ENCODE assay signal across 24 cellular contexts in genomic region chr7:2516194-2516555, GRCh38. TPM values are rescaled to one million over a fixed set of nuclear protein-coding genes. Genes with fewer than 3 reads are reported as not detected.
DNase-seq lines count a peak whose midpoint lies in the region; FAIRE-seq and TF ChIP-seq lines count a peak whose summit lies in the region.
"Had no signal": no experiment of that assay in that cellular context is flagged by ENCODE, and none has a peak within 500 bp of the region (broad histone marks: within the 10 kb centered on the region; RNA-seq: fewer than 3 reads in every experiment).

No MANE protein-coding gene starts in this region.

- H3K9me3 ChIP-seq in astrocyte (ENCODE audit: insufficient read depth, low read depth, low read length) (peaks cover 4% of the 10 kb centered on the region), mesenchymal stem cell (ENCODE audit: control insufficient read depth, low read length) (no peaks in the 10 kb centered on the region), sigmoid colon (no peaks in the 10 kb centered on the region), Caco-2 (no peaks in the 10 kb centered on the region)
- H3K9me3 ChIP-seq: adrenal gland, left lung, psoas muscle had no signal

- H3K4me3 ChIP-seq in astrocyte (ENCODE audit: insufficient read depth, low read depth, low read length) (no peak overlapping the region), mesenchymal stem cell (ENCODE audit: insufficient read depth in 1 of 2, low read depth in 1 of 2, low read length in 2 of 2) (no peak overlapping the region), sigmoid colon (no peak overlapping the region), Caco-2 (ENCODE audit: low read depth, low read length) (no peak overlapping the region)
- H3K4me3 ChIP-seq: adrenal gland, dorsolateral prefrontal cortex, left lung, psoas muscle had no signal

- H4K8ac ChIP-seq in mesenchymal stem cell (ENCODE audit: low read length): no peak overlapping the region

- H2BK12ac ChIP-seq in mesenchymal stem cell (ENCODE audit: low read length in 2 of 2): peak overlapping the region in 1 of 2 experiments; percentile 0

- peaks cover 14% of the 10 kb centered on the region for H3K4me1 Mint-ChIP-seq in astrocyte (ENCODE audit: low read depth, unreplicated experiment)
- H3K4me1 Mint-ChIP-seq in Caco-2 (ENCODE audit: low read depth, unreplicated experiment): no peaks in the 10 kb centered on the region

- no peak for TF ChIP-seq POLR2A in sigmoid colon (IDR thresholded peaks at IDR 0.05)

- H3K36me3 ChIP-seq in astrocyte (ENCODE audit: insufficient read depth, low read length): no peaks in the 10 kb centered on the region
- H3K36me3 ChIP-seq in mesenchymal stem cell (ENCODE audit: control insufficient read depth in 1 of 2, insufficient read depth in 2 of 2, low read depth in 1 of 2, low read length in 2 of 2): no peaks in the 10 kb centered on the region
- no peaks in the 10 kb centered on the region for H3K36me3 ChIP-seq in sigmoid colon
- H3K36me3 ChIP-seq in Caco-2 (ENCODE audit: control insufficient read depth, insufficient read depth, low read length): no peaks in the 10 kb centered on the region
- H3K36me3 ChIP-seq: adrenal gland, left lung had no signal

- peak overlapping the region in 1 of 2 experiments; percentile 23 for H3K18ac ChIP-seq in mesenchymal stem cell (ENCODE audit: low read depth in 1 of 2, low read length in 2 of 2)

- TF ChIP-seq EP300 in sigmoid colon (IDR thresholded peaks at IDR 0.05): no peak

- peak overlapping the region; percentile 98 for H2AK5ac ChIP-seq in mesenchymal stem cell (ENCODE audit: low read length, severe bottlenecking)

- H3K27me3 Mint-ChIP-seq in astrocyte (ENCODE audit: low read depth, unreplicated experiment): peaks cover 4% of the 10 kb centered on the region
- no peaks in the 10 kb centered on the region for H3K27me3 Mint-ChIP-seq in Caco-2 (ENCODE audit: insufficient read depth, unreplicated experiment)

- CTCF ChIA-PET in Caco-2 (lab: Charles Lee): no interaction called here

- no peak overlapping the region for H2BK120ac ChIP-seq in mesenchymal stem cell (ENCODE audit: low read depth, low read length)

- DNase-seq in ACHN (peak; percentile 99), EH (ENCODE audit: low read depth) (peak; percentile 60), astrocyte (ENCODE audit: low read depth) (no peak), mesenchymal stem cell (no peak), NCI-H1092 treated with DMSO at 0.1 percent for 48 hours (lab: John Stamatoyannopoulos, UW) (no peak), HUDEP-2 (lab: John Stamatoyannopoulos, UW; ENCODE audit: unreplicated experiment in 76 of 76) (no peak), sigmoid colon (no peak), Caco-2 (no peak)
- DNase-seq: activated CD4-positive, alpha-beta T cell treated with anti-CD3 and anti-CD28 coated beads for 4 hours; adrenal gland; dorsolateral prefrontal cortex; EL; NCI-H1436; NCI-H2171; psoas muscle; stimulated activated CD4-positive, alpha-beta T cell treated with anti-CD3 and anti-CD28 coated beads, Interleukin-12 subunit alpha, Interleukin-12 subunit beta, amount 100 ng/mL, for 4 hours had no signal

- TF ChIP-seq CTCF in astrocyte (IDR thresholded peaks at IDR 0.05; ENCODE audit: insufficient read depth, low read depth, low read length): no peak
- TF ChIP-seq CTCF in sigmoid colon (IDR thresholded peaks at IDR 0.05): no peak
- no peak for TF ChIP-seq CTCF in Caco-2 (IDR thresholded peaks at IDR 0.05; ENCODE audit: insufficient read depth in 1 of 2, low read depth in 1 of 2, low read length in 1 of 2, severe bottlenecking in 1 of 2, unreplicated experiment in 1 of 2)

- H3K9me3 Mint-ChIP-seq in astrocyte (ENCODE audit: unreplicated experiment) (no peaks in the 10 kb centered on the region), Caco-2 (ENCODE audit: unreplicated experiment) (no peaks in the 10 kb centered on the region)
- H3K9me3 Mint-ChIP-seq: activated T-helper 2 cell treated with anti-CD3 and anti-CD28 coated beads, Interferon-gamma antibody, Interleukin-2, Interleukin-4, amounts not matched to agents 10 μg/mL and 5 μg/mL and 100 μg/mL, durations not matched to agents 14 hours and 24 hours and 36 hours; neural crest cell; type B pancreatic cell had no signal

- intact Hi-C loops in sigmoid colon (cut with DNase I): no loop called here
- intact Hi-C loops in Caco-2 (cut with micrococcal nuclease; ENCODE audit: unreplicated experiment): no loop called here

- POLR2A ChIA-PET in Caco-2 (lab: Charles Lee): no interaction called here

- H3K4me1 ChIP-seq in astrocyte (ENCODE audit: insufficient read depth, low read length) (peaks cover 41% of the 10 kb centered on the region), mesenchymal stem cell (ENCODE audit: control insufficient read depth, insufficient read depth, low read depth, low read length) (peaks cover 64% of the 10 kb centered on the region), sigmoid colon (peaks cover 0 to 30% (median 27%) of the 10 kb centered on the region in 4 donors), Caco-2 (peaks cover 23% of the 10 kb centered on the region)
- H3K4me1 ChIP-seq: psoas muscle had no signal

- H3K27ac ChIP-seq in astrocyte (ENCODE audit: low read depth, low read length) (peak overlapping the region; percentile 82), mesenchymal stem cell (ENCODE audit: low read length, poor library complexity, severe bottlenecking) (peak overlapping the region; percentile 97), sigmoid colon (no peak overlapping the region)
- H3K27ac ChIP-seq: adrenal gland, dorsolateral prefrontal cortex, left lung, psoas muscle had no signal

- peak overlapping the region; percentile 14 for H3K4me2 ChIP-seq in astrocyte (ENCODE audit: low read length)
- H3K4me2 ChIP-seq in mesenchymal stem cell (ENCODE audit: low read length, poor library complexity, severe bottlenecking): no peak overlapping the region

- H3K27me3 ChIP-seq in astrocyte (ENCODE audit: insufficient read depth, low read length) (no peaks in the 10 kb centered on the region), mesenchymal stem cell (ENCODE audit: control insufficient read depth in 1 of 2, insufficient read depth in 1 of 2, low read length in 2 of 2) (peaks cover 0 to 10% of the 10 kb centered on the region in 2 experiments), sigmoid colon (peaks cover 10 to 18% (median 16%) of the 10 kb centered on the region in 3 donors), Caco-2 (replicated peaks; ENCODE audit: control insufficient read depth, insufficient read depth, low read length) (no peaks in the 10 kb centered on the region)
- H3K27me3 ChIP-seq: adrenal gland had no signal

- H3K23ac ChIP-seq in mesenchymal stem cell (ENCODE audit: low read length in 2 of 2): no peak overlapping the region

- no peak overlapping the region for H3K14ac ChIP-seq in mesenchymal stem cell (ENCODE audit: low read length in 2 of 2)

- WGBS in mesenchymal stem cell: 75% methylated on average over 8 of the region's 8 CpGs
- WGBS in sigmoid colon, 2 donors: 90 to 92% methylated on average over 8 of the region's 8 CpGs

- H2BK15ac ChIP-seq in mesenchymal stem cell (ENCODE audit: low read depth, poor library complexity, severe bottlenecking): no peak overlapping the region

- in situ Hi-C loops in ACHN (cut with HindIII; ENCODE audit: low pct_ligation_motif_present, low pct_unique_long_range_greater_than_20kb, low sequenced_read_pairs): no loop called here

- H3K4ac ChIP-seq in mesenchymal stem cell (ENCODE audit: low read depth in 1 of 2, low read length in 2 of 2): no peak overlapping the region

- peaks cover 10% of the 10 kb centered on the region for H4K20me1 ChIP-seq in astrocyte (ENCODE audit: insufficient read depth, low read length)

- no peak overlapping the region for H3K4me3 Mint-ChIP-seq in astrocyte (ENCODE audit: unreplicated experiment)
- H3K4me3 Mint-ChIP-seq in Caco-2 (ENCODE audit: unreplicated experiment): no peak overlapping the region
- H3K4me3 Mint-ChIP-seq: type B pancreatic cell had no signal

- BruUV-seq in Caco-2 (replicated peaks; lab: Mats Ljungman, UMichigan): no TSS peak

- no peaks in the 10 kb centered on the region for H3K36me3 Mint-ChIP-seq in astrocyte (ENCODE audit: low read depth, unreplicated experiment)
- H3K36me3 Mint-ChIP-seq in Caco-2 (ENCODE audit: insufficient read depth, unreplicated experiment): peaks cover 14% of the 10 kb centered on the region
- H3K36me3 Mint-ChIP-seq: type B pancreatic cell had no signal

- peak overlapping the region; percentile 71 for H3K9ac ChIP-seq in astrocyte (ENCODE audit: low read length)
- H3K9ac ChIP-seq in mesenchymal stem cell (ENCODE audit: low read length): no peak overlapping the region

- FAIRE-seq in astrocyte (lab: Jason Lieb, UNC): no peak

- H2AFZ ChIP-seq in astrocyte (ENCODE audit: low read depth, low read length) (no peak overlapping the region), mesenchymal stem cell (ENCODE audit: low read depth, low read length) (no peak overlapping the region)

- H3K27ac Mint-ChIP-seq in astrocyte (ENCODE audit: unreplicated experiment) (peak overlapping the region; percentile 98), Caco-2 (ENCODE audit: unreplicated experiment) (no peak overlapping the region)
- H3K27ac Mint-ChIP-seq: activated T-helper 2 cell treated with anti-CD3 and anti-CD28 coated beads, Interferon-gamma antibody, Interleukin-2, Interleukin-4, amounts not matched to agents 10 μg/mL and 5 μg/mL and 100 μg/mL, durations not matched to agents 14 hours and 24 hours and 36 hours; type B pancreatic cell had no signal

- H2BK5ac ChIP-seq in mesenchymal stem cell (ENCODE audit: low read depth, low read length, poor library complexity, severe bottlenecking): peak overlapping the region; percentile 100

- H3K79me2 ChIP-seq in astrocyte (ENCODE audit: insufficient read depth, low read length): peaks cover 11% of the 10 kb centered on the region

- H4K91ac ChIP-seq in mesenchymal stem cell (ENCODE audit: low read length): peak overlapping the region; percentile 1

- no peaks in the 10 kb centered on the region for H3K79me1 ChIP-seq in mesenchymal stem cell (replicated peaks; ENCODE audit: low read length, poor library complexity, severe bottlenecking)

RNA-seq across cellular contexts. Expression of gene LFNG, which starts 3.4 kb away (rescaled TPM):
- total RNA-seq in astrocyte: 58.6 and 76.9 TPM in 2 replicates
- 0.22 TPM for polyA plus RNA-seq in mesenchymal stem cell (2013, experiment 1 of 2)
- polyA plus RNA-seq in mesenchymal stem cell (2013, experiment 2 of 2): 0.21 TPM
- total RNA-seq in sigmoid colon: 1 to 10 TPM; 1.8 to 5.8 (median 5.3) TPM
- 10 to 100 TPM in 2 of 3 donors, 1 to 10 TPM in 1; 9.2 to 34.5 (median 14.4) TPM for polyA plus RNA-seq in sigmoid colon
- 4.5 and 5.1 TPM in 2 replicates for total RNA-seq in Caco-2 (2022)

RNA-seq across cellular contexts. Expression of gene BRAT1, which starts 39.1 kb away (rescaled TPM):
- total RNA-seq in astrocyte (18.7 and 19.7 TPM in 2 replicates), sigmoid colon (10 to 100 TPM; 17.8 to 24.6 (median 22.1) TPM), Caco-2 (2022) (33.2 and 33.5 TPM in 2 replicates)
- 10.5 TPM for polyA plus RNA-seq in mesenchymal stem cell (2013, experiment 1 of 2)
- 10.6 TPM for polyA plus RNA-seq in mesenchymal stem cell (2013, experiment 2 of 2)
- 10 to 100 TPM in 2 of 3 donors, 1 to 10 TPM in 1; 9.6 to 25.9 (median 11.3) TPM for polyA plus RNA-seq in sigmoid colon

RNA-seq across cellular contexts. Expression of gene GRIFIN, which starts 40.0 kb away (rescaled TPM):
- not detected in 2 replicates for total RNA-seq in astrocyte
- polyA plus RNA-seq in mesenchymal stem cell (2013, experiment 1 of 2): not detected
- polyA plus RNA-seq in mesenchymal stem cell (2013, experiment 2 of 2): not detected
- not detected for total RNA-seq in sigmoid colon
- not detected for polyA plus RNA-seq in sigmoid colon
- not detected in 2 replicates for total RNA-seq in Caco-2 (2022)
- total RNA-seq: activated T-helper 2 cell treated with anti-CD3 and anti-CD28 coated beads, Interferon-gamma antibody, Interleukin-2, Interleukin-4, amounts not matched to agents 10 μg/mL and 5 μg/mL and 100 μg/mL, durations not matched to agents 14 hours and 24 hours and 36 hours; adrenal gland; cardiac septum; dorsolateral prefrontal cortex; H7; left lung; neural crest cell; psoas muscle; Right ventricle myocardium inferior had no signal
- polyA plus RNA-seq: adrenal gland, esophagus, psoas muscle had no signal

RNA-seq across cellular contexts. Expression of gene IQCE, which starts 42.6 kb away (rescaled TPM):
- 13.1 and 13.8 TPM in 2 replicates for total RNA-seq in astrocyte
- polyA plus RNA-seq in mesenchymal stem cell (2013, experiment 1 of 2): 10.2 TPM
- polyA plus RNA-seq in mesenchymal stem cell (2013, experiment 2 of 2): 10.0 TPM
- 10 to 100 TPM in 2 of 4 donors, 1 to 10 TPM in 2; 6.4 to 22.4 (median 11.8) TPM for total RNA-seq in sigmoid colon
- 10 to 100 TPM in 1 of 3 donors, 1 to 10 TPM in 2; 8.1 to 19.6 (median 9.6) TPM for polyA plus RNA-seq in sigmoid colon
- total RNA-seq in Caco-2 (2022): 13.4 and 18.7 TPM in 2 replicates

Comparison
In these comparisons a context has a peak if more than half of its experiments do, and no peak if none do; other contexts are left out.
1. DNase-seq: peak in ACHN (single experiment) and EH (single experiment); none in astrocyte (single experiment), mesenchymal stem cell (single experiment), NCI-H1092 treated with DMSO at 0.1 percent for 48 hours (single experiment), HUDEP-2 (0 of 76), sigmoid colon (single experiment) and Caco-2 (0 of 2).
2. H3K27ac ChIP-seq: peak in astrocyte (single experiment) and mesenchymal stem cell (single experiment); none in sigmoid colon (0 of 4).